In the genomic region with DNA sequence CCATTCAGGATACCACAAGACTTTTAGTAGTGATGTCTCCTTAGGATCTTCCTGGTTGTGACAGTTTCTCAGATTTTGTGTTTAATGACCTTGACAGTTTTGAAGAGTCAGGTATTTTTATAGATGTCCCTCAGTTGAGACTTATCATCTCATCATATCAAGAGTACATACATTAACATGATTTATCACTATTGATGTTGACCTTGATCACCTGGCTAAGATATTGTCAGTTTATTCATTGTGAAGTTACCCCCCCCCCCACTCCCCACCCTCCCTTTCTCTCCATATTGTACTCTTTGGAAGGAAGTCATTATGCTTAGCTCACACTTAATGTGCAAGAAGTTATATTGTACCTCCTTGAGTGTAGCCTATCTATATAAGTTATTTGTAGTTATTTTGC, we compare ENCODE assay signal across 27 cellular contexts. TPM values are rescaled to one million over a fixed set of nuclear protein-coding genes. Genes with fewer than 3 reads are reported as not detected.
A peak's percentile ranks its signal among the peaks of the same experiment; 100 is the strongest.
DNase-seq lines count a peak whose midpoint lies in the region; ATAC-seq, FAIRE-seq and TF ChIP-seq lines count a peak whose summit lies in the region.
"Had no signal": no experiment of that assay in that cellular context is flagged by ENCODE, and none has a peak within 500 bp of the region (broad histone marks: within the 10 kb centered on the region; RNA-seq: fewer than 3 reads in every experiment).

No MANE protein-coding gene starts in this region.

- intact Hi-C loops in CD4-positive, alpha-beta T cell (cut with DNase I, micrococcal nuclease), result no loop called here

- H3K4me3 Mint-ChIP-seq in CD4-positive, alpha-beta T cell, result no peak overlapping the region
- no peak overlapping the region for H3K4me3 Mint-ChIP-seq in T-helper 17 cell
- H3K4me3 Mint-ChIP-seq in central memory CD8-positive, alpha-beta T cell, result no peak overlapping the region
- H3K4me3 Mint-ChIP-seq: CD14-positive monocyte; CD4-positive, CD25-positive, alpha-beta regulatory T cell; CD8-positive, alpha-beta T cell had no signal

- ATAC-seq in CD4-positive, alpha-beta T cell (ENCODE audit: poor library complexity), result no peak
- ATAC-seq in T-helper 17 cell, result no peak
- no peak for ATAC-seq in central memory CD8-positive, alpha-beta T cell (replicated peaks; ENCODE audit: extremely low read depth, poor library complexity, severe bottlenecking)
- ATAC-seq: CD8-positive, alpha-beta T cell; GM12878 had no signal

- CTCF ChIA-PET in CD4-positive, alpha-beta T cell (lab: Charles Lee), result no interaction called here

- no peak for TF ChIP-seq CTCF in CD4-positive, alpha-beta T cell (IDR thresholded peaks at IDR 0.05)

- DNase-seq in CD4-positive, alpha-beta T cell, result no peak
- DNase-seq in H54 (ENCODE audit: insufficient read length, low spot score) (no peak), T-helper 17 cell (no peak), dedifferentiated amniotic fluid mesenchymal stem cell (ENCODE audit: extremely low spot score) (no peak), DMS53 (lab: John Stamatoyannopoulos, UW) (no peak), UCSD-AML1 (lab: John Stamatoyannopoulos, UW; ENCODE audit: unreplicated experiment) (no peak)
- no peak for DNase-seq in central memory CD8-positive, alpha-beta T cell (ENCODE audit: low spot score in 2 of 2)
- DNase-seq in stimulated activated naive CD4-positive, alpha-beta T cell (lab: John Stamatoyannopoulos, UW), result no peak
- DNase-seq: 8988T; ACHN; BE2C; C1 segment of cervical spinal cord; Caco-2; Calu3; CD4-positive, CD25-positive, alpha-beta regulatory T cell; CD8-positive, alpha-beta T cell; DMS79; DND-41; EL; GDM1 had no signal

- peaks cover 75% of the 10 kb centered on the region for H3K36me3 Mint-ChIP-seq in CD4-positive, alpha-beta T cell (ENCODE audit: low read depth)
- peaks cover 7% of the 10 kb centered on the region for H3K36me3 Mint-ChIP-seq in T-helper 17 cell (ENCODE audit: low read depth)
- H3K36me3 Mint-ChIP-seq in central memory CD8-positive, alpha-beta T cell (ENCODE audit: insufficient read depth), result peaks cover 42% of the 10 kb centered on the region

- no peak overlapping the region for H3K27ac ChIP-seq in CD4-positive, alpha-beta T cell (ENCODE audit: low read depth, low read length)
- H3K27ac ChIP-seq: BLaER1 had no signal

- H3K9me3 ChIP-seq in CD4-positive, alpha-beta T cell (ENCODE audit: control insufficient read depth, low read length), result no peaks in the 10 kb centered on the region
- H3K9me3 ChIP-seq in T-helper 17 cell (ENCODE audit: control insufficient read depth, low read length, poor library complexity, severe bottlenecking), result no peaks in the 10 kb centered on the region
- H3K9me3 ChIP-seq: BE2C, Caco-2 had no signal

- peak; percentile 11 for FAIRE-seq in H54 (lab: Jason Lieb, UNC)
- FAIRE-seq: A204.1, D721Med, GM12878, GM12892, GM18507 had no signal

- peaks cover 12% of the 10 kb centered on the region for H3K4me1 Mint-ChIP-seq in CD4-positive, alpha-beta T cell (ENCODE audit: low read depth)
- H3K4me1 Mint-ChIP-seq in T-helper 17 cell, result peaks cover 7% of the 10 kb centered on the region
- peaks cover 29% of the 10 kb centered on the region for H3K4me1 Mint-ChIP-seq in central memory CD8-positive, alpha-beta T cell
- H3K4me1 Mint-ChIP-seq: CD14-positive monocyte had no signal

- no peaks in the 10 kb centered on the region for H3K27me3 Mint-ChIP-seq in CD4-positive, alpha-beta T cell
- H3K27me3 Mint-ChIP-seq in T-helper 17 cell, result no peaks in the 10 kb centered on the region
- no peaks in the 10 kb centered on the region for H3K27me3 Mint-ChIP-seq in central memory CD8-positive, alpha-beta T cell
- H3K27me3 Mint-ChIP-seq: CD4-positive, CD25-positive, alpha-beta regulatory T cell had no signal

- no peaks in the 10 kb centered on the region for H3K9me3 Mint-ChIP-seq in CD4-positive, alpha-beta T cell
- no peaks in the 10 kb centered on the region for H3K9me3 Mint-ChIP-seq in central memory CD8-positive, alpha-beta T cell
- H3K9me3 Mint-ChIP-seq: CD4-positive, CD25-positive, alpha-beta regulatory T cell; CD8-positive, alpha-beta T cell had no signal

- no peak for TF ChIP-seq POLR2A in H54 (IDR thresholded peaks at IDR 0.05; ENCODE audit: low read depth, low read length)

- H3K27ac Mint-ChIP-seq in CD4-positive, alpha-beta T cell, result peak overlapping the region; percentile 33
- H3K27ac Mint-ChIP-seq in T-helper 17 cell, result peak overlapping the region; percentile 6
- H3K27ac Mint-ChIP-seq in central memory CD8-positive, alpha-beta T cell (ENCODE audit: low read depth), result peak overlapping the region; percentile 82
- H3K27ac Mint-ChIP-seq: CD14-positive monocyte; CD8-positive, alpha-beta T cell had no signal

- POLR2A ChIA-PET in CD4-positive, alpha-beta T cell (lab: Charles Lee), result interaction anchor here (0.5 kb wide), 1 partner anchor 15 kb away, joined by 3 read pairs; no protein-coding TSS in a partner anchor

- H3K27me3 ChIP-seq in CD4-positive, alpha-beta T cell (ENCODE audit: control insufficient read depth, insufficient read depth, low read length), result no peaks in the 10 kb centered on the region
- H3K27me3 ChIP-seq: BE2C, BLaER1 had no signal

RNA-seq across cellular contexts. Expression of gene MGA, which starts 42.9 kb away (rescaled TPM):
- 10 to 100 TPM; 31.0 to 33.9 TPM for total RNA-seq in CD4-positive, alpha-beta T cell
- total RNA-seq in T-helper 17 cell, result 10 to 100 TPM; 42.6 to 46.6 TPM

Comparison
In these comparisons a context has a peak if more than half of its experiments do, and no peak if none do; other contexts are left out.
1. H3K27ac Mint-ChIP-seq: peak in every context shown above with its lines; median percentile 82 in central memory CD8-positive, alpha-beta T cell; 33 in CD4-positive, alpha-beta T cell; 6 in T-helper 17 cell.